ENCODE assay signal across 23 cellular contexts in genomic region chr18:3083776-3084175, GRCh38.
DNase-seq lines count a peak whose midpoint lies in the region; ATAC-seq, FAIRE-seq and TF ChIP-seq lines count a peak whose summit lies in the region.
"Had no signal": no experiment of that assay in that cellular context is flagged by ENCODE, and none has a peak within 500 bp of the region (broad histone marks: within the 10 kb centered on the region; RNA-seq: fewer than 3 reads in every experiment).

No MANE protein-coding gene starts in this region.

- no peaks in the 10 kb centered on the region for H3K9me3 ChIP-seq in SJSA1 (replicated peaks)
- no peaks in the 10 kb centered on the region for H3K9me3 ChIP-seq in H1 (ENCODE audit: insufficient read depth in 2 of 2, low read depth in 1 of 2, low read length in 1 of 2)
- no peaks in the 10 kb centered on the region for H3K9me3 ChIP-seq in hepatocyte (ENCODE audit: low read depth)
- H3K9me3 ChIP-seq: BLaER1 had no signal

- H4K5ac ChIP-seq in H1 (ENCODE audit: insufficient read length, low read depth, low read length), result no peak overlapping the region

- POLR2A ChIA-PET in H1 (lab: Charles Lee; ENCODE audit: partially characterized antibody), result no interaction called here

- no peak overlapping the region for H4K8ac ChIP-seq in H1 (ENCODE audit: extremely low read depth, insufficient read depth, low read length)

- H3K36me3 ChIP-seq in SJSA1 (no peaks in the 10 kb centered on the region), H1 (ENCODE audit: control insufficient read depth in 2 of 4, insufficient read depth in 4 of 4, low read length in 3 of 4) (no peaks in the 10 kb centered on the region), hepatocyte (replicated peaks; ENCODE audit: insufficient read depth, low read depth) (no peaks in the 10 kb centered on the region)
- H3K36me3 ChIP-seq: BLaER1 had no signal

- TF ChIP-seq POLR2A in H1 (IDR thresholded peaks at IDR 0.05; ENCODE audit: control extremely low read depth in 1 of 2, low read depth in 2 of 2, low read length in 2 of 2), result no peak

- H3K56ac ChIP-seq in H1 (replicated peaks; ENCODE audit: insufficient read length, low read depth, low read length), result no peak overlapping the region

- no peaks in the 10 kb centered on the region for H3K9me3 Mint-ChIP-seq in type B pancreatic cell
- H3K9me3 Mint-ChIP-seq: CD4-positive, CD25-positive, alpha-beta regulatory T cell had no signal

- H3K27me3 Mint-ChIP-seq in type B pancreatic cell, result no peaks in the 10 kb centered on the region

- H3K27me3 ChIP-seq in SJSA1 (replicated peaks) (no peaks in the 10 kb centered on the region), H1 (replicated peaks in 1 of 4; ENCODE audit: control insufficient read depth in 3 of 4, extremely low read depth in 1 of 4, insufficient read depth in 3 of 4, low read length in 3 of 4) (no peaks in the 10 kb centered on the region; a peak in 1 of 7 replicates), hepatocyte (no peaks in the 10 kb centered on the region)
- H3K27me3 ChIP-seq: BLaER1 had no signal

- H3K23ac ChIP-seq in H1 (ENCODE audit: insufficient read length), result peak overlapping the region; percentile 17

- no peak for DNase-seq in SJSA1 (ENCODE audit: low read depth in 1 of 2, low spot score in 2 of 2)
- DNase-seq in H1 (ENCODE audit: low read depth in 1 of 2, low spot score in 2 of 2), result no peak
- no peak for DNase-seq in hepatocyte (ENCODE audit: low spot score)
- DNase-seq in type B pancreatic cell (ENCODE audit: extremely low spot score, unreplicated experiment), result no peak
- no peak for DNase-seq in SKM-1 treated with dmso at 0.1 percent for 144 hours (lab: John Stamatoyannopoulos, UW; ENCODE audit: unreplicated experiment)
- DNase-seq: CD4-positive, CD25-positive, alpha-beta regulatory T cell; HCEC 1CT; KBM-7; MV-4-11; NCI-H1105 treated with DMSO at 0.1 percent for 48 hours; NCI-H146; NCI-H1930; NCI-H2107; NCI-H524; NCI-H774; SIG-M5 had no signal

- no peak for TF ChIP-seq CTCF in H1 (IDR thresholded peaks at IDR 0.05; ENCODE audit: control extremely low read depth in 1 of 3, insufficient read depth in 1 of 3, low read depth in 1 of 3, low read length in 3 of 3)
- no peak for TF ChIP-seq CTCF in hepatocyte (IDR thresholded peaks at IDR 0.05; ENCODE audit: poor library complexity)
- TF ChIP-seq CTCF in type B pancreatic cell (conservative IDR thresholded peaks at IDR 0.05), result no peak

- no peak overlapping the region for H4K91ac ChIP-seq in H1 (replicated peaks; ENCODE audit: insufficient read length, low read length)

- no peak overlapping the region for H3K4ac ChIP-seq in H1 (replicated peaks; ENCODE audit: insufficient read length, low read depth, low read length)

- no peak for ATAC-seq in HG02970 (IDR thresholded peaks at IDR 0.05; ENCODE audit: low FRiP score, unreplicated experiment)
- ATAC-seq in HG03097 (IDR thresholded peaks at IDR 0.05; ENCODE audit: low FRiP score, unreplicated experiment), result no peak

- no peaks in the 10 kb centered on the region for H3K79me1 ChIP-seq in H1 (ENCODE audit: low read depth, low read length)

- H3K27ac ChIP-seq in SJSA1 (peak overlapping the region; percentile 8; the same call in 1 of the 2 replicates), H1 (ENCODE audit: low read depth, low read length) (no peak overlapping the region), hepatocyte (peak overlapping the region; percentile 12)
- H3K27ac ChIP-seq: BLaER1 had no signal

- no peak overlapping the region for H2BK120ac ChIP-seq in H1 (replicated peaks; ENCODE audit: low read depth, low read length)

- H3K4me3 Mint-ChIP-seq in type B pancreatic cell, result no peak overlapping the region
- H3K4me3 Mint-ChIP-seq: CD4-positive, CD25-positive, alpha-beta regulatory T cell had no signal

- TF ChIP-seq RAD21 in H1 (IDR thresholded peaks at IDR 0.05 in 1 of 2, conservative IDR thresholded peaks at IDR 0.05 in 1 of 2; ENCODE audit: low read depth in 2 of 2, low read length in 2 of 2), result no peak

- FAIRE-seq in H1 (lab: Jason Lieb, UNC), result no peak
- FAIRE-seq: A204.1, D721Med, GM18507, RCC 7860 had no signal

- H3K9me2 ChIP-seq in hepatocyte (replicated peaks; ENCODE audit: insufficient read depth), result no peaks in the 10 kb centered on the region

- 60% methylated on average over 3 of the region's 3 CpGs; no CpG with 5 or more reads in 1 of the 2 experiments for WGBS in H1 (ENCODE audit: extremely low coverage in 1 of 2, insufficient coverage in 1 of 2, insufficient read length in 1 of 2, insufficient replicate concordance in 2 of 2, low coverage in 1 of 2, low lambda C conversion rate in 2 of 2, missing lambda C conversion rate in 1 of 2), 2 experiments
- WGBS in hepatocyte (ENCODE audit: low lambda C conversion rate, missing lambda C conversion rate), result 47% methylated on average over 3 of the region's 3 CpGs

- no peaks in the 10 kb centered on the region for H3K36me3 Mint-ChIP-seq in type B pancreatic cell

- H3K23me2 ChIP-seq in H1 (ENCODE audit: low read depth, low read length), result no peaks in the 10 kb centered on the region

- no peak overlapping the region for H2AK5ac ChIP-seq in H1 (ENCODE audit: low read depth, low read length)

- no peak overlapping the region for H3K14ac ChIP-seq in H1 (ENCODE audit: insufficient read length)

- H3K27ac Mint-ChIP-seq in type B pancreatic cell, result peak overlapping the region; percentile 26
- H3K27ac Mint-ChIP-seq: CD4-positive, CD25-positive, alpha-beta regulatory T cell had no signal

- H3K18ac ChIP-seq in H1 (ENCODE audit: extremely low read depth, low read length), result no peak overlapping the region

- H4K20me1 ChIP-seq in H1 (replicated peaks in 1 of 2; ENCODE audit: control insufficient read depth in 1 of 2, insufficient read depth in 2 of 2, low read length in 2 of 2), result no peaks in the 10 kb centered on the region
- H4K20me1 ChIP-seq in hepatocyte (ENCODE audit: insufficient read depth, poor library complexity, severe bottlenecking), result no peaks in the 10 kb centered on the region
- H4K20me1 ChIP-seq: BLaER1 had no signal

- TF ChIP-seq EP300 in H1 (IDR thresholded peaks at IDR 0.05; ENCODE audit: borderline replicate concordance in 1 of 2, low read depth in 2 of 2, low read length in 2 of 2), result no peak

- no peak overlapping the region for H2AFZ ChIP-seq in H1 (ENCODE audit: low read length)
- H2AFZ ChIP-seq in hepatocyte, result no peak overlapping the region

- H2BK5ac ChIP-seq in H1 (ENCODE audit: low read depth, low read length), result no peak overlapping the region

- CTCF ChIA-PET in H1 (lab: Charles Lee; ENCODE audit: partially characterized antibody), result interaction anchor here (3.1 kb wide), 1 partner anchor 21 kb away, joined by 10 read pairs; no protein-coding TSS in a partner anchor

- H3K4me2 ChIP-seq in H1 (ENCODE audit: insufficient read depth in 1 of 2, low read depth in 2 of 2, low read length in 2 of 2) (no peak overlapping the region), hepatocyte (no peak overlapping the region)
- H3K4me2 ChIP-seq: BLaER1 had no signal

- H3K4me1 Mint-ChIP-seq in type B pancreatic cell (ENCODE audit: unreplicated experiment), result peaks cover 58% of the 10 kb centered on the region
- H3K4me1 Mint-ChIP-seq: CD4-positive, CD25-positive, alpha-beta regulatory T cell had no signal

- H2BK15ac ChIP-seq in H1 (ENCODE audit: low read length), result no peak overlapping the region

- H3K4me1 ChIP-seq in SJSA1 (replicated peaks) (peaks cover 8% of the 10 kb centered on the region), H1 (replicated peaks in 1 of 4; ENCODE audit: control insufficient read depth in 3 of 4, insufficient read depth in 4 of 4, low read length in 3 of 4) (peaks cover 0 to 8% (median 2%) of the 10 kb centered on the region in 4 experiments; a peak in 2 of 7 replicates), hepatocyte (ENCODE audit: insufficient read depth) (peaks cover 11% of the 10 kb centered on the region)
- H3K4me1 ChIP-seq: BLaER1 had no signal

- H2BK20ac ChIP-seq in H1 (ENCODE audit: low read length), result no peak overlapping the region

- H3K9ac ChIP-seq in H1 (replicated peaks in 1 of 4; ENCODE audit: extremely low read depth in 1 of 4, low read depth in 3 of 4, low read length in 3 of 4), result no peak overlapping the region
- H3K9ac ChIP-seq: BLaER1 had no signal

- H2BK12ac ChIP-seq in H1 (ENCODE audit: low read depth, low read length), result no peak overlapping the region

- H3K4me3 ChIP-seq in SJSA1, result no peak overlapping the region
- H3K4me3 ChIP-seq in H1 (ENCODE audit: extremely low read depth in 1 of 4, insufficient read depth in 2 of 4, low read depth in 3 of 4, low read length in 4 of 4), result no peak overlapping the region
- H3K4me3 ChIP-seq in hepatocyte, result no peak overlapping the region
- H3K4me3 ChIP-seq: BLaER1 had no signal

- H3K79me2 ChIP-seq in H1 (ENCODE audit: control insufficient read depth in 1 of 2, insufficient read depth in 2 of 2, low read length in 2 of 2) (no peaks in the 10 kb centered on the region), hepatocyte (no peaks in the 10 kb centered on the region)

TF ChIP-seq in H1, 55 proteins besides CTCF, POLR2A, EP300 and RAD21 (continues in another document):
- TF ChIP-seq SAP30 (IDR thresholded peaks at IDR 0.05; ENCODE audit: insufficient read depth, insufficient replicate concordance, low read length), result no peak
- no peak for TF ChIP-seq MAX (IDR thresholded peaks at IDR 0.05)
- TF ChIP-seq RXRA (IDR thresholded peaks at IDR 0.05; ENCODE audit: insufficient read depth, low read depth, low read length), result no peak
- no peak for TF ChIP-seq SIX5 (IDR thresholded peaks at IDR 0.05; ENCODE audit: low read depth, low read length)
- no peak for TF ChIP-seq TEAD4 (IDR thresholded peaks at IDR 0.05; ENCODE audit: low read depth, low read length)
- TF ChIP-seq, protein P1, sequence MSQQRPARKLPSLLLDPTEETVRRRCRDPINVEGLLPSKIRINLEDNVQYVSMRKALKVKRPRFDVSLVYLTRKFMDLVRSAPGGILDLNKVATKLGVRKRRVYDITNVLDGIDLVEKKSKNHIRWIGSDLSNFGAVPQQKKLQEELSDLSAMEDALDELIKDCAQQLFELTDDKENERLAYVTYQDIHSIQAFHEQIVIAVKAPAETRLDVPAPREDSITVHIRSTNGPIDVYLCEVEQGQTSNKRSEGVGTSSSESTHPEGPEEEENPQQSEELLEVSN (IDR thresholded peaks at IDR 0.05), result no peak
- TF ChIP-seq CBX5 (IDR thresholded peaks at IDR 0.05; ENCODE audit: low read depth, low read length), result no peak
- TF ChIP-seq, protein P2, sequence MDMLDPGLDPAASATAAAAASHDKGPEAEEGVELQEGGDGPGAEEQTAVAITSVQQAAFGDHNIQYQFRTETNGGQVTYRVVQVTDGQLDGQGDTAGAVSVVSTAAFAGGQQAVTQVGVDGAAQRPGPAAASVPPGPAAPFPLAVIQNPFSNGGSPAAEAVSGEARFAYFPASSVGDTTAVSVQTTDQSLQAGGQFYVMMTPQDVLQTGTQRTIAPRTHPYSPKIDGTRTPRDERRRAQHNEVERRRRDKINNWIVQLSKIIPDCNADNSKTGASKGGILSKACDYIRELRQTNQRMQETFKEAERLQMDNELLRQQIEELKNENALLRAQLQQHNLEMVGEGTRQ (IDR thresholded peaks at IDR 0.05; ENCODE audit: low read length), result no peak
- no peak for TF ChIP-seq BCL11A (IDR thresholded peaks at IDR 0.05; ENCODE audit: low read depth in 2 of 2, low read length in 2 of 2)
